Comparison of ENCODE assay signal across 1 cellular context in the genomic region with DNA sequence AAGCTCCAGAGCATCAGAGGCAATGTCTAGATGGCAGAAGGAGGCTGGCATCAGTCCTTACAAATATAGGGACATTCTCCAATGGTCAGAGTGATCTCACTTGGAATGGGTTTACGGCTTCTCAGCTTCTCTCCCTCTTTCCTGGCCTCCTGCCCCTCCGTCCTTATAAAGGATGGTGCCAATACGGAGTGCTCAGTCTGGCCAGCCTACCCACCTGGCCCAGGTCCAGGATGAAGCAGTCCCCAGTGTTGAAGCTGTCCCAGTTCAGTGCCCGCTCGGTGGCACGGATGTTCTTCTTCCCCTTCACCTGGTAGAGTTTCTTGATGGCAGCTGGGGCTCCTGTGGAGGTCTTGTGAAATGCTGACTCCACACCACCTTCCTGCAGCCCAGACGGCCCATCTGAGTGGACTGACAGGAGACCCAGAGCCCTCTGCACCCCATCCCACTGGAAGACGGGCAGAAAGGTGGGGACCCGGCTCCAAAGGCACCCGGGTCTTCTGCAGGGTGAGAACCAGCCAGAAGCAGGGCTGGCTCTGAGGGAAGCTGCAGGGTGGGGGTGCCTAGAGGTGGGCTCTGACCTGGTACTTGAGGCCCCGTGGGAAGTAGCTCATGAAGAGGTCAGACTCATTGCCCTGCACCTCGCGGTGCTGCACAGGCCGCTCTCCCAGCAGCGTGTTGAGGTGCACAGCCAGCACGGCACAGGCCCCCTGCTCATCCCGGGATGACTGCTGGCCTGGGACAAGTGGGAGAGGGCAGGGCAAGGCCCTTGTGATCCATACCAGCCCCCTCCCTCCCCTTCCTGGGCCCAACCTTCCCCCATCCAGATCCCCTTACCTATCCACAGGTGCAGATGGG.
TF ChIP-seq lines count a peak whose summit lies in the region.

No MANE protein-coding gene starts in this region.

TF ChIP-seq in HCT116, 20 proteins besides CTCF, POLR2A, EP300 and RAD21 (continued from another document):
- TF ChIP-seq YY1 (IDR thresholded peaks at IDR 0.05; ENCODE audit: extremely low read depth, insufficient replicate concordance, low read depth, low read length) = no peak
- no peak for TF ChIP-seq EZH2 (IDR thresholded peaks at IDR 0.05)
- no peak for TF ChIP-seq EZH2phosphoT487 (IDR thresholded peaks at IDR 0.05; ENCODE audit: borderline replicate concordance)
- no peak for TF ChIP-seq CEBPB (IDR thresholded peaks at IDR 0.05; ENCODE audit: low read depth)
- no peak for TF ChIP-seq CBX3 (IDR thresholded peaks at IDR 0.05; ENCODE audit: low read depth)
- no peak for TF ChIP-seq MAX (IDR thresholded peaks at IDR 0.05)
- no peak for TF ChIP-seq JUND (IDR thresholded peaks at IDR 0.05)
- no peak for TF ChIP-seq TCF7L2 (IDR thresholded peaks at IDR 0.05; ENCODE audit: borderline replicate concordance, extremely low read depth, insufficient read depth, insufficient read length)
- TF ChIP-seq POLR2AphosphoS5 (IDR thresholded peaks at IDR 0.05; ENCODE audit: low read depth, low read length) = no peak
- no peak for TF ChIP-seq ZBTB33 (IDR thresholded peaks at IDR 0.05; ENCODE audit: extremely low read depth, insufficient replicate concordance, low read length)
- TF ChIP-seq FOSL1 (IDR thresholded peaks at IDR 0.05; ENCODE audit: low read depth) = no peak
- TF ChIP-seq ZNF274 (IDR thresholded peaks at IDR 0.05; ENCODE audit: low read depth, low read length) = no peak
